Comparison of ENCODE assay signal across 11 cellular contexts in the genomic region with DNA sequence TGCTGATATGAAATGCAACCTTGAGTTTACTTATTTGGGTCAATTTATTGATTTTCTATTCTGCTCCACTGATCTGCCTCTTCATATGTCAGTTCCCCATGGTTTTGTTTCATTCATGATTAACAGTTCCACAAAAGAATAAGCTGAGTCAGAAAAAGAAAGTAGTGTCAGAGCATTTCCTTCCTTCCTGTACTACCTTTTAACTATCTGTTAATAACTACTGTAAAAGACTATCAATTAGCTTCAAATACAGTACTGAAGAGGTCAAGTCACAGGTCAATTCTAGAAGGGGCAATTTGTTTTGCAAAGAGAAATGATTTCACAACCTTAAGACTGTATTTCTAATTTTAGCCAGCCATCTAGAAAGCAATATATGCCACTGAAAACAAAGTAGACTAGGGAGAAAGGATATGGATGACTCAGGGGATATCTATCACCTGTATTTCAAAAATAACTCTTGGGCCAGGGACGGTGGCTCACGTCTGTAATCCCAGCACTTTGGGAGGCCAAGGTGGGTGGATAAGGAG.
DNase-seq lines count a peak whose midpoint lies in the region; ATAC-seq, FAIRE-seq and TF ChIP-seq lines count a peak whose summit lies in the region.
"Had no signal": no experiment of that assay in that cellular context is flagged by ENCODE, and none has a peak within 500 bp of the region (broad histone marks: within the 10 kb centered on the region; RNA-seq: fewer than 3 reads in every experiment).

No MANE protein-coding gene starts in this region.

- H3K27me3 ChIP-seq in GM12878 (replicated peaks in 1 of 2; ENCODE audit: control insufficient read depth in 2 of 2, insufficient read depth in 2 of 2, low read length in 1 of 2) (no peaks in the 10 kb centered on the region), heart right ventricle (no peaks in the 10 kb centered on the region)

- H3K4me2 ChIP-seq in GM12878 (ENCODE audit: control insufficient read depth, insufficient read depth) = peak overlapping the region; percentile 52

- peak in 1 of 2 experiments; percentile 49; a peak in 2 of 4 replicates for TF ChIP-seq EP300 in GM12878 (IDR thresholded peaks at IDR 0.05; ENCODE audit: borderline replicate concordance in 1 of 2, control insufficient read depth in 1 of 2, low read depth in 2 of 2, low read length in 2 of 2)

- no peaks in the 10 kb centered on the region for H3K9me3 ChIP-seq in GM12878 (replicated peaks; ENCODE audit: control insufficient read depth, insufficient read depth, low read length)
- H3K9me3 ChIP-seq in heart right ventricle = no peaks in the 10 kb centered on the region

- WGBS in GM12878 (ENCODE audit: insufficient coverage, insufficient replicate concordance, low lambda C conversion rate, missing lambda C conversion rate) = 4% methylated on average over 2 of the region's 2 CpGs
- WGBS in heart right ventricle, 2 donors = 25 to 28% methylated on average over 2 of the region's 2 CpGs

- DNase-seq in GM12864 (ENCODE audit: low read depth) (peak; percentile 5), GM12878 (ENCODE audit: low read depth, low spot score) (peak; percentile 57), nucleus accumbens (lab: John Stamatoyannopoulos, UW) (no peak), NCI-H2227 treated with DMSO at 0.1 percent for 48 hours (lab: John Stamatoyannopoulos, UW) (no peak), NCI-H1092 treated with DMSO at 0.1 percent for 48 hours (lab: John Stamatoyannopoulos, UW) (no peak), heart right ventricle (no peak)
- DNase-seq: activated CD4-positive, alpha-beta T cell treated with anti-CD3 and anti-CD28 coated beads, Interleukin-2, amount 10 ng/mL, durations not matched to agents 7 days and 5 days; erythroblast; NCI-H1694 treated with DMSO at 0.1 percent for 48 hours had no signal

- RAD21 ChIA-PET in GM12878 (lab: Charles Lee; ENCODE audit: unreplicated experiment) = interaction anchor here (0.9 to 1.9 kb wide), 3 partner anchors 9 to 105 kb away, joined by 3 to 5 read pairs (median 4); no protein-coding TSS in a partner anchor

- SMC1A ChIA-PET in GM12878 (lab: Charles Lee; ENCODE audit: uncharacterized antibody, unreplicated experiment) = interaction anchor here (0.6 to 1.8 kb wide), 2 partner anchors 9 to 10 kb away, joined by 3 to 12 read pairs; no protein-coding TSS in a partner anchor

- FAIRE-seq in GM12878 (lab: Jason Lieb, UNC) = peak; percentile 73

- H3K9ac ChIP-seq in GM12878 (ENCODE audit: control insufficient read depth, insufficient read depth, low read length) = no peak overlapping the region; the same call in 1 of the 2 replicates

- no peak overlapping the region for H2AFZ ChIP-seq in GM12878 (ENCODE audit: control insufficient read depth, low read depth, low read length)

- H4K20me1 ChIP-seq in GM12878 (ENCODE audit: control insufficient read depth, insufficient read depth) = no peaks in the 10 kb centered on the region

- peak; percentile 76 for ATAC-seq in GM19463 (IDR thresholded peaks at IDR 0.05; ENCODE audit: unreplicated experiment)
- peak; percentile 73 for ATAC-seq in HG03139 (IDR thresholded peaks at IDR 0.05; ENCODE audit: unreplicated experiment)
- ATAC-seq in GM12878 = peak; percentile 70
- no peak for ATAC-seq in heart right ventricle

- TF ChIP-seq CTCF in GM12864 (IDR thresholded peaks at IDR 0.05; ENCODE audit: low read depth, low read length, missing control alignments) (no peak), GM12878 (IDR thresholded peaks at IDR 0.05 in 2 of 3, conservative IDR thresholded peaks at IDR 0.05 in 1 of 3; ENCODE audit: control insufficient read depth in 2 of 3, extremely low read depth in 1 of 3, insufficient read depth in 1 of 3, low read depth in 3 of 3, low read length in 3 of 3) (no peak), heart right ventricle (IDR thresholded peaks at IDR 0.05) (no peak)

- H3K36me3 ChIP-seq in GM12878 (ENCODE audit: control insufficient read depth in 2 of 2, insufficient read depth in 2 of 2, low read length in 1 of 2) = 0 out of 4 replicates have a peak, but pooled peaks cover 0 to 3% of the 10 kb centered on the region in 2 experiments
- H3K36me3 ChIP-seq in heart right ventricle = no peaks in the 10 kb centered on the region

- POLR2A ChIA-PET in GM12878 (lab: Charles Lee) = no interaction called here

- H3K79me2 ChIP-seq in GM12878 (ENCODE audit: control insufficient read depth, insufficient read depth, low read length) = peaks cover 4% of the 10 kb centered on the region

- CTCF ChIA-PET in GM12878 (lab: Yijun Ruan, JAX) = interaction anchor here (0.9 to 1.0 kb wide), 2 partner anchors 8 to 160 kb away, joined by 3 to 5 read pairs; no protein-coding TSS in a partner anchor

- intact Hi-C loops in GM12878 (cut with micrococcal nuclease; ENCODE audit: unreplicated experiment) (loop anchor here (5.0 kb wide), 4 partner anchors 107 to 702 kb away; a partner anchor contains a TSS), heart right ventricle (cut with DNase I) (loop anchor here in 2 of 10 donors (5.0 to 10.0 kb wide), 2 partner anchors 125 to 127 kb away; a partner anchor contains a TSS)

- H3K4me1 ChIP-seq in GM12878 (ENCODE audit: control insufficient read depth, insufficient read depth, low read length) (peaks cover 14% of the 10 kb centered on the region), heart right ventricle (peaks cover 0 to 39% (median 34%) of the 10 kb centered on the region in 9 donors)

- in situ Hi-C loops in GM12878 (cut with MboI) = no loop called here

- no TSS peak for BruUV-seq in GM12878 (replicated peaks; lab: Mats Ljungman, UMichigan)

- TF ChIP-seq POLR2A in GM12878 (IDR thresholded peaks at IDR 0.05; ENCODE audit: low read depth, low read length) = no peak

- H3K4me3 ChIP-seq in GM12864 (ENCODE audit: low read depth, low read length) = no peak overlapping the region
- no peak overlapping the region for H3K4me3 ChIP-seq in GM12878
- no peak overlapping the region for H3K4me3 ChIP-seq in heart right ventricle

- no peak for TF ChIP-seq RAD21 in GM12878 (IDR thresholded peaks at IDR 0.05; ENCODE audit: insufficient read depth, low read depth, low read length)

- H3K27ac ChIP-seq in GM12878 (ENCODE audit: control insufficient read depth, insufficient read depth) (peak overlapping the region; percentile 43), heart right ventricle (peak overlapping the region in 1 of 10 donors; percentile 6)

TF ChIP-seq in GM12878, 131 proteins besides CTCF, POLR2A, EP300 and RAD21 (continues in another document):
- TF ChIP-seq, protein P1, sequence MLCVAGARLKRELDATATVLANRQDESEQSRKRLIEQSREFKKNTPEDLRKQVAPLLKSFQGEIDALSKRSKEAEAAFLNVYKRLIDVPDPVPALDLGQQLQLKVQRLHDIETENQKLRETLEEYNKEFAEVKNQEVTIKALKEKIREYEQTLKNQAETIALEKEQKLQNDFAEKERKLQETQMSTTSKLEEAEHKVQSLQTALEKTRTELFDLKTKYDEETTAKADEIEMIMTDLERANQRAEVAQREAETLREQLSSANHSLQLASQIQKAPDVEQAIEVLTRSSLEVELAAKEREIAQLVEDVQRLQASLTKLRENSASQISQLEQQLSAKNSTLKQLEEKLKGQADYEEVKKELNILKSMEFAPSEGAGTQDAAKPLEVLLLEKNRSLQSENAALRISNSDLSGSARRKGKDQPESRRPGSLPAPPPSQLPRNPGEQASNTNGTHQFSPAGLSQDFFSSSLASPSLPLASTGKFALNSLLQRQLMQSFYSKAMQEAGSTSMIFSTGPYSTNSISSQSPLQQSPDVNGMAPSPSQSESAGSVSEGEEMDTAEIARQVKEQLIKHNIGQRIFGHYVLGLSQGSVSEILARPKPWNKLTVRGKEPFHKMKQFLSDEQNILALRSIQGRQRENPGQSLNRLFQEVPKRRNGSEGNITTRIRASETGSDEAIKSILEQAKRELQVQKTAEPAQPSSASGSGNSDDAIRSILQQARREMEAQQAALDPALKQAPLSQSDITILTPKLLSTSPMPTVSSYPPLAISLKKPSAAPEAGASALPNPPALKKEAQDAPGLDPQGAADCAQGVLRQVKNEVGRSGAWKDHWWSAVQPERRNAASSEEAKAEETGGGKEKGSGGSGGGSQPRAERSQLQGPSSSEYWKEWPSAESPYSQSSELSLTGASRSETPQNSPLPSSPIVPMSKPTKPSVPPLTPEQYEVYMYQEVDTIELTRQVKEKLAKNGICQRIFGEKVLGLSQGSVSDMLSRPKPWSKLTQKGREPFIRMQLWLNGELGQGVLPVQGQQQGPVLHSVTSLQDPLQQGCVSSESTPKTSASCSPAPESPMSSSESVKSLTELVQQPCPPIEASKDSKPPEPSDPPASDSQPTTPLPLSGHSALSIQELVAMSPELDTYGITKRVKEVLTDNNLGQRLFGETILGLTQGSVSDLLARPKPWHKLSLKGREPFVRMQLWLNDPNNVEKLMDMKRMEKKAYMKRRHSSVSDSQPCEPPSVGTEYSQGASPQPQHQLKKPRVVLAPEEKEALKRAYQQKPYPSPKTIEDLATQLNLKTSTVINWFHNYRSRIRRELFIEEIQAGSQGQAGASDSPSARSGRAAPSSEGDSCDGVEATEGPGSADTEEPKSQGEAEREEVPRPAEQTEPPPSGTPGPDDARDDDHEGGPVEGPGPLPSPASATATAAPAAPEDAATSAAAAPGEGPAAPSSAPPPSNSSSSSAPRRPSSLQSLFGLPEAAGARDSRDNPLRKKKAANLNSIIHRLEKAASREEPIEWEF (IDR thresholded peaks at IDR 0.05; ENCODE audit: insufficient replicate concordance, low read depth, low read length) = peak; percentile 92
- TF ChIP-seq, protein P2, sequence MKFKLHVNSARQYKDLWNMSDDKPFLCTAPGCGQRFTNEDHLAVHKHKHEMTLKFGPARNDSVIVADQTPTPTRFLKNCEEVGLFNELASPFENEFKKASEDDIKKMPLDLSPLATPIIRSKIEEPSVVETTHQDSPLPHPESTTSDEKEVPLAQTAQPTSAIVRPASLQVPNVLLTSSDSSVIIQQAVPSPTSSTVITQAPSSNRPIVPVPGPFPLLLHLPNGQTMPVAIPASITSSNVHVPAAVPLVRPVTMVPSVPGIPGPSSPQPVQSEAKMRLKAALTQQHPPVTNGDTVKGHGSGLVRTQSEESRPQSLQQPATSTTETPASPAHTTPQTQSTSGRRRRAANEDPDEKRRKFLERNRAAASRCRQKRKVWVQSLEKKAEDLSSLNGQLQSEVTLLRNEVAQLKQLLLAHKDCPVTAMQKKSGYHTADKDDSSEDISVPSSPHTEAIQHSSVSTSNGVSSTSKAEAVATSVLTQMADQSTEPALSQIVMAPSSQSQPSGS (IDR thresholded peaks at IDR 0.05; ENCODE audit: low read length) = 0 out of 2 replicates have a peak, but pooled peaks have one; percentile 29
- TF ChIP-seq HDAC2 (IDR thresholded peaks at IDR 0.05) (no peak), JUNB (IDR thresholded peaks at IDR 0.05) (peak; percentile 80), IKZF1 (conservative IDR thresholded peaks at IDR 0.05) (peak; percentile 59), NBN (IDR thresholded peaks at IDR 0.05) (no peak)

Comparison
In these comparisons a context has a peak if more than half of its experiments do, and no peak if none do; other contexts are left out.
1. DNase-seq: peak in GM12864 (single experiment) and GM12878 (single experiment); none in nucleus accumbens (0 of 56), NCI-H2227 treated with DMSO at 0.1 percent for 48 hours (single experiment), NCI-H1092 treated with DMSO at 0.1 percent for 48 hours (single experiment) and heart right ventricle (0 of 2).
2. ATAC-seq: peak in GM19463 (single experiment), HG03139 (single experiment) and GM12878 (single experiment); none in heart right ventricle (0 of 8).